ENCODE assay signal across 8 cellular contexts in the genomic region with DNA sequence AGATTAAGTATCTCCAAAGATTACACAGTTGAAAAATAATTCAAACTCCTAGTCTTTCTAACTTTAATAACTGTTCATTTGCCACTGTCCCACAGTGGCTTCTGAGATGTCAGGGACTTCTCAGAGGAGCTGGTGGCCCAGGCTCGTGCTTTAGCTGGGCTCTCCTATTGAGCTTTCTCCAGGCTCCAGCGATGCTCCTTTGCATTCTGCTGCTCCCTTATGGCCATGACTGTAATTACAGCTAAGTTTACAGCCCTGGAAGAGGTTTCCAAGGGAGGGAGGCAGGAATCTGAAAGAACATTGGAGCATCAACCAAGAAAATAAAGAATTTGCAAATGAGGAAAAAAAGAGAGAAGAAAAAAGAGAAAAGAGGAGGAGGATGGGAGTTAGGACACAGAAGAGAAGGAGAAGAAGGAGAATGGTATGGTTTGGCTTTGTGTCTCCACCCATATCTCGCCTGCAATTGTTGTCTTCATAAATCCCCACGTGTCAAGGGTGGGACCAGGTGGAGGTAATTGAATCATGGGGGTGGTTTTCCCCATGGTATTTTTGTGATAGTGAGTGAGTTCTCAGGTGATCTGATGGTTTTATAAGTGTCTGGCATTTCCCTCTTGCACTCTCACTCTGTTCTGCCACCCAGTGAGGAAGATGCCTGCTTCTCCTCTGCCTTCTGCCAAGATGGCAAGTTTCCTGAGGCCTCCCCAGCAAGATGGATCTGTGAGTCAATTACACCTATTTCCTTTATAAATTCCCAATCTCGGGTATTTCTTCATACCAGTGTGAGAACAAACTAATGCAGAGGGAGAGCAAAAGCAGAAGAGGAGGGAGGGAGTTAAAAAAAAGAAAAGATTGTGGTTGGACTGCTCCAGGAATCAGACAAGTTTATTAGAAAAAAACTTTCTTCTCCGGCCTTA.
A peak's percentile ranks its signal among the peaks of the same experiment; 100 is the strongest.
DNase-seq lines count a peak whose midpoint lies in the region; ATAC-seq lines count a peak whose summit lies in the region.

No MANE protein-coding gene starts in this region.

- H3K27ac Mint-ChIP-seq in stimulated activated memory B cell treated with anti-CD40 and anti-IgM and Interleukin-4, amounts not matched to agents 10 μg/mL and 1 μg/mL and 100 μg/mL, for 72 hours = no peak overlapping the region

- H3K27me3 Mint-ChIP-seq in stimulated activated memory B cell treated with anti-CD40 and anti-IgM and Interleukin-4, amounts not matched to agents 10 μg/mL and 1 μg/mL and 100 μg/mL, for 72 hours = no peaks in the 10 kb centered on the region

- H3K4me3 Mint-ChIP-seq in stimulated activated memory B cell treated with anti-CD40 and anti-IgM and Interleukin-4, amounts not matched to agents 10 μg/mL and 1 μg/mL and 100 μg/mL, for 72 hours = no peak overlapping the region

- H3K4me1 Mint-ChIP-seq in stimulated activated memory B cell treated with anti-CD40 and anti-IgM and Interleukin-4, amounts not matched to agents 10 μg/mL and 1 μg/mL and 100 μg/mL, for 72 hours = no peaks in the 10 kb centered on the region

- H3K36me3 Mint-ChIP-seq in stimulated activated memory B cell treated with anti-CD40 and anti-IgM and Interleukin-4, amounts not matched to agents 10 μg/mL and 1 μg/mL and 100 μg/mL, for 72 hours = no peaks in the 10 kb centered on the region

- ATAC-seq in GM19043 (IDR thresholded peaks at IDR 0.05; ENCODE audit: low read depth, unreplicated experiment) (peak; percentile 79), HG03280 (IDR thresholded peaks at IDR 0.05; ENCODE audit: unreplicated experiment) (peak; percentile 92)
- no peak for ATAC-seq in stimulated activated memory B cell treated with anti-CD40 and anti-IgM and Interleukin-4, amounts not matched to agents 10 μg/mL and 1 μg/mL and 100 μg/mL, for 72 hours

- peaks cover 2% of the 10 kb centered on the region for H3K9me3 Mint-ChIP-seq in stimulated activated memory B cell treated with anti-CD40 and anti-IgM and Interleukin-4, amounts not matched to agents 10 μg/mL and 1 μg/mL and 100 μg/mL, for 72 hours

- peak; percentile 57 for DNase-seq in DMS153 (lab: John Stamatoyannopoulos, UW)
- peak; percentile 73 for DNase-seq in NCI-H69 (lab: John Stamatoyannopoulos, UW)
- DNase-seq in cerebellum (ENCODE audit: low spot score) = peak; percentile 9
- peak; percentile 0 for DNase-seq in midbrain (lab: John Stamatoyannopoulos, UW)
- DNase-seq in stimulated activated naive CD4-positive, alpha-beta T cell (lab: John Stamatoyannopoulos, UW) = no peak

Comparison
In these comparisons a context has a peak if more than half of its experiments do, and no peak if none do; other contexts are left out.
1. DNase-seq: peak in DMS153 (single experiment), NCI-H69 (single experiment), cerebellum (single experiment) and midbrain (single experiment); none in stimulated activated naive CD4-positive, alpha-beta T cell (0 of 6).